In the genomic region with DNA sequence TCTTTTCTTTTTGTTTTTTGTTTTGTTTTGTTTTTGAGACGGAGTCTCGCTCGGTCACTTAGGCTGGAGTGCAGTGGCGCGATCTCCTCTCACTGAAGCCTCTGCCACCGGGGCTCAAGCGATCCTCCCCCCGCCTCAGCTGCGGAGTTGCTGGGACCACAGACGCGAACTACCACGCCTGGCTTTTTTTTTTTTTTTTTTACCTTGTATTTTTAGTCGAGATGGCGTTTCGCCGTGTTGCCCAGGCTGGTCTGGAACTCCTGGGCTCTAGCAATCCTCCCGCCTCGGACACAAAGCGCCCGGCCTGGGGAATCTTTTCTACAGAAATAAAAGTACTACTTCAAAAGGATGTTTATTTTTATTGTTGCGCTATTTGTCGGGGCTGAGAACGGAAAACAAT, we compare ENCODE assay signal across 9 cellular contexts. TPM values are rescaled to one million over a fixed set of nuclear protein-coding genes. Genes with fewer than 3 reads are reported as not detected.
DNase-seq lines count a peak whose midpoint lies in the region; ATAC-seq and TF ChIP-seq lines count a peak whose summit lies in the region.
"Had no signal": no experiment of that assay in that cellular context is flagged by ENCODE, and none has a peak within 500 bp of the region (broad histone marks: within the 10 kb centered on the region; RNA-seq: fewer than 3 reads in every experiment).

No MANE protein-coding gene starts in this region.

- H3K79me2 ChIP-seq in mesendoderm (ENCODE audit: control insufficient read depth, insufficient read depth, low read length): peaks cover 5% of the 10 kb centered on the region

- H3K27ac ChIP-seq in heart right ventricle: peak overlapping the region in 2 of 10 donors; percentile 83 to 93
- peak overlapping the region in 1 of 2 donors; percentile 86 for H3K27ac ChIP-seq in right atrium auricular region
- no peak overlapping the region for H3K27ac ChIP-seq in mesendoderm (ENCODE audit: low read depth, low read length)
- H3K27ac ChIP-seq in upper lobe of right lung: peak overlapping the region; percentile 86
- no peak overlapping the region for H3K27ac ChIP-seq in substantia nigra (ENCODE audit: low read depth, low read length, poor library complexity, severe bottlenecking)

- H2BK120ac ChIP-seq in mesendoderm (ENCODE audit: low read depth, low read length): no peak overlapping the region

- peak overlapping the region; percentile 94 for H3K4me3 Mint-ChIP-seq in activated T-helper 17 cell treated with anti-CD3 and anti-CD28 coated beads, Interleukin-2, amount 50 U/mL, for 72 hours

- ATAC-seq in heart right ventricle: no peak
- no peak for ATAC-seq in activated T-helper 17 cell treated with anti-CD3 and anti-CD28 coated beads, Interleukin-2, amount 50 U/mL, for 72 hours (replicated peaks)
- no peak for ATAC-seq in upper lobe of right lung
- no peak for ATAC-seq in GM21528 (IDR thresholded peaks at IDR 0.05; ENCODE audit: low FRiP score, unreplicated experiment)

- H3K27ac Mint-ChIP-seq in activated T-helper 17 cell treated with anti-CD3 and anti-CD28 coated beads, Interleukin-2, amount 50 U/mL, for 72 hours: peak overlapping the region; percentile 96

- H3K4me1 Mint-ChIP-seq in activated T-helper 17 cell treated with anti-CD3 and anti-CD28 coated beads, Interleukin-2, amount 50 U/mL, for 72 hours: peaks cover 6% of the 10 kb centered on the region

- H3K27me3 Mint-ChIP-seq in activated T-helper 17 cell treated with anti-CD3 and anti-CD28 coated beads, Interleukin-2, amount 50 U/mL, for 72 hours: no peaks in the 10 kb centered on the region

- H4K8ac ChIP-seq in mesendoderm (ENCODE audit: low read depth, low read length): no peak overlapping the region

- no peak overlapping the region for H3K4me2 ChIP-seq in mesendoderm (ENCODE audit: low read length)

- H3K4me1 ChIP-seq in heart right ventricle (peaks cover 0 to 31% (median 10%) of the 10 kb centered on the region in 9 donors), right atrium auricular region (peaks cover 0 to 8% of the 10 kb centered on the region in 2 donors), mesendoderm (ENCODE audit: control insufficient read depth, low read depth, low read length) (no peaks in the 10 kb centered on the region), upper lobe of right lung (peaks cover 15% of the 10 kb centered on the region)

- 50 to 77% methylated on average over 23 of the region's 23 CpGs for WGBS in heart right ventricle, 2 donors
- WGBS in mesendoderm (ENCODE audit: extremely low coverage, insufficient coverage, low lambda C conversion rate): no CpG with 5 or more reads among the region's 23 CpGs

- peaks cover 0 to 30% (median 19%) of the 10 kb centered on the region in 9 donors for H3K36me3 ChIP-seq in heart right ventricle
- H3K36me3 ChIP-seq in right atrium auricular region: peaks cover 23% of the 10 kb centered on the region
- peaks cover 4% of the 10 kb centered on the region for H3K36me3 ChIP-seq in mesendoderm (ENCODE audit: control insufficient read depth, insufficient read depth, low read length)
- peaks cover 24% of the 10 kb centered on the region for H3K36me3 ChIP-seq in upper lobe of right lung

- H3K4ac ChIP-seq in mesendoderm (ENCODE audit: low read depth, low read length): peak overlapping the region; percentile 70

- no peak for TF ChIP-seq CTCF in heart right ventricle (IDR thresholded peaks at IDR 0.05)
- no peak for TF ChIP-seq CTCF in right atrium auricular region (IDR thresholded peaks at IDR 0.05)
- TF ChIP-seq CTCF in upper lobe of right lung (IDR thresholded peaks at IDR 0.05): no peak

- H2AK5ac ChIP-seq in mesendoderm (ENCODE audit: low read length): no peak overlapping the region

- H3K27me3 ChIP-seq in heart right ventricle: no peaks in the 10 kb centered on the region
- no peaks in the 10 kb centered on the region for H3K27me3 ChIP-seq in right atrium auricular region
- no peaks in the 10 kb centered on the region for H3K27me3 ChIP-seq in mesendoderm (ENCODE audit: insufficient read depth, low read length, poor library complexity)
- no peaks in the 10 kb centered on the region for H3K27me3 ChIP-seq in upper lobe of right lung

- no peak for DNase-seq in heart right ventricle
- DNase-seq in right atrium auricular region (ENCODE audit: low spot score): no peak
- DNase-seq in mesendoderm: peak; percentile 2
- DNase-seq in upper lobe of right lung: no peak
- DNase-seq in NCI-H524 treated with DMSO at 0.1 percent for 48 hours (lab: John Stamatoyannopoulos, UW): no peak
- DNase-seq in substantia nigra (lab: John Stamatoyannopoulos, UW): no peak
- DNase-seq: C1 segment of cervical spinal cord had no signal

- no peak overlapping the region for H3K9ac ChIP-seq in mesendoderm (ENCODE audit: low read length)

- intact Hi-C loops in heart right ventricle (cut with DNase I): loop anchor here in 5 of 10 donors (5.0 to 10.0 kb wide), 4 partner anchors 47 to 220 kb away; a partner anchor contains a TSS
- intact Hi-C loops in upper lobe of right lung (cut with DNase I): loop anchor here (10.0 kb wide), 1 partner anchor 70 kb away; no protein-coding TSS in a partner anchor

- H3K9me3 ChIP-seq in heart right ventricle (peaks cover 0 to 4% (median 0%) of the 10 kb centered on the region in 11 donors), right atrium auricular region (no peaks in the 10 kb centered on the region), upper lobe of right lung (no peaks in the 10 kb centered on the region)

- H3K79me1 ChIP-seq in mesendoderm (ENCODE audit: low read length): peaks cover 4% of the 10 kb centered on the region

- H3K36me3 Mint-ChIP-seq in activated T-helper 17 cell treated with anti-CD3 and anti-CD28 coated beads, Interleukin-2, amount 50 U/mL, for 72 hours (ENCODE audit: low read depth): peaks cover 44% of the 10 kb centered on the region

- H3K4me3 ChIP-seq in heart right ventricle: peak overlapping the region in 8 of 10 donors; percentile 63 to 81 (median 72)
- H3K4me3 ChIP-seq in right atrium auricular region: peak overlapping the region in 1 of 2 donors; percentile 74
- H3K4me3 ChIP-seq in mesendoderm (ENCODE audit: low read length): no peak overlapping the region
- peak overlapping the region; percentile 72 for H3K4me3 ChIP-seq in upper lobe of right lung

- no peaks in the 10 kb centered on the region for H3K9me3 Mint-ChIP-seq in activated T-helper 17 cell treated with anti-CD3 and anti-CD28 coated beads, Interleukin-2, amount 50 U/mL, for 72 hours

- H3K56ac ChIP-seq in mesendoderm (ENCODE audit: low read length): no peak overlapping the region

- H2BK15ac ChIP-seq in mesendoderm (replicated peaks; ENCODE audit: low read depth): no peak overlapping the region

- H2BK5ac ChIP-seq in mesendoderm (ENCODE audit: low read length): no peak overlapping the region

- no peak overlapping the region for H4K5ac ChIP-seq in mesendoderm (ENCODE audit: low read length)

- no peak overlapping the region for H3K23ac ChIP-seq in mesendoderm (ENCODE audit: low read length)

- no peak overlapping the region for H3K18ac ChIP-seq in mesendoderm (ENCODE audit: low read length)

RNA-seq across cellular contexts. Expression of a gene that starts 1.1 kb away (rescaled TPM):
- 10 to 100 TPM; 14.5 to 23.8 (median 17.6) TPM for total RNA-seq in heart right ventricle
- polyA plus RNA-seq in heart right ventricle: 10 to 100 TPM in 1 of 2 donors, 1 to 10 TPM in 1; 9.1 to 20.9 TPM
- total RNA-seq in right atrium auricular region: 10 to 100 TPM; 18.6 to 18.9 TPM
- 10 to 100 TPM; 49.3 to 74.3 TPM for total RNA-seq in activated T-helper 17 cell treated with anti-CD3 and anti-CD28 coated beads, Interleukin-2, amount 50 U/mL, for 72 hours
- 23.4 TPM for polyA plus RNA-seq in mesendoderm (2013, experiment 1 of 2)
- polyA plus RNA-seq in mesendoderm (2013, experiment 2 of 2): 22.4 TPM
- 45.8 TPM for total RNA-seq in upper lobe of right lung

RNA-seq across cellular contexts. Expression of a gene that starts 38.1 kb away (rescaled TPM):
- total RNA-seq in heart right ventricle (not detected), right atrium auricular region (under 1 TPM; 0.28 to 0.41 TPM), upper lobe of right lung (not detected)
- polyA plus RNA-seq in heart right ventricle: not detected
- total RNA-seq in activated T-helper 17 cell treated with anti-CD3 and anti-CD28 coated beads, Interleukin-2, amount 50 U/mL, for 72 hours: not detected
- not detected for polyA plus RNA-seq in mesendoderm (2013, experiment 1 of 2)
- not detected for polyA plus RNA-seq in mesendoderm (2013, experiment 2 of 2)

RNA-seq across cellular contexts. Expression of a gene that starts 48.7 kb away (rescaled TPM):
- total RNA-seq in heart right ventricle: 10 to 100 TPM; 30.4 to 38.3 (median 33.3) TPM
- polyA plus RNA-seq in heart right ventricle: 10 to 100 TPM; 10.4 to 16.3 TPM
- total RNA-seq in right atrium auricular region: 10 to 100 TPM; 28.3 to 40.3 TPM
- total RNA-seq in activated T-helper 17 cell treated with anti-CD3 and anti-CD28 coated beads, Interleukin-2, amount 50 U/mL, for 72 hours: 10 to 100 TPM; 28.4 to 50.4 TPM
- polyA plus RNA-seq in mesendoderm (2013, experiment 1 of 2): 15.1 TPM
- 15.2 TPM for polyA plus RNA-seq in mesendoderm (2013, experiment 2 of 2)
- total RNA-seq in upper lobe of right lung: 53.8 TPM

RNA-seq across cellular contexts. Expression of a gene that starts 49.6 kb away (rescaled TPM):
- 10 to 100 TPM; 56.5 to 99.4 (median 73.5) TPM for total RNA-seq in heart right ventricle
- 100 to 1,000 TPM in 1 of 2 donors, 10 to 100 TPM in 1; 79.2 to 104 TPM for polyA plus RNA-seq in heart right ventricle
- 10 to 100 TPM; 47.9 to 91.4 TPM for total RNA-seq in right atrium auricular region
- total RNA-seq in activated T-helper 17 cell treated with anti-CD3 and anti-CD28 coated beads, Interleukin-2, amount 50 U/mL, for 72 hours: 100 to 1,000 TPM; 114 to 212 TPM
- 226 TPM for polyA plus RNA-seq in mesendoderm (2013, experiment 1 of 2)
- polyA plus RNA-seq in mesendoderm (2013, experiment 2 of 2): 224 TPM
- 354 TPM for total RNA-seq in upper lobe of right lung

RNA-seq across cellular contexts. Expression of a gene that starts 57.0 kb away (rescaled TPM):
- total RNA-seq in heart right ventricle (under 1 TPM in 4 of 10 donors, not detected in 6; 0.15 to 0.36 (median 0.20) TPM), right atrium auricular region (1 to 10 TPM; 1.6 to 7.7 TPM), upper lobe of right lung (1.2 TPM)
- polyA plus RNA-seq in heart right ventricle: under 1 TPM; 0.06 to 0.15 TPM
- under 1 TPM; 0.19 to 0.30 TPM for total RNA-seq in activated T-helper 17 cell treated with anti-CD3 and anti-CD28 coated beads, Interleukin-2, amount 50 U/mL, for 72 hours
- 1.8 TPM for polyA plus RNA-seq in mesendoderm (2013, experiment 1 of 2)
- 1.9 TPM for polyA plus RNA-seq in mesendoderm (2013, experiment 2 of 2)
